In genomic region chr6:148288566-148288965, GRCh38 we compare ENCODE assay signal across 15 cellular contexts.
"Had no signal": no experiment of that assay in that cellular context is flagged by ENCODE, and none has a peak within 500 bp of the region (broad histone marks: within the 10 kb centered on the region; RNA-seq: fewer than 3 reads in every experiment).

No MANE protein-coding gene starts in this region.

- H3K27ac Mint-ChIP-seq: activated CD4-positive, alpha-beta memory T cell treated with anti-CD3 and anti-CD28 coated beads for 36 hours; activated naive CD4-positive, alpha-beta T cell treated with anti-CD3 and anti-CD28 coated beads, Interleukin-2, amount 50 U/mL, for 72 hours; mesothelial cell of epicardium; stimulated activated naive B cell treated with anti-CD40 and anti-IgM and Interleukin-4, amounts not matched to agents 10 μg/mL and 1 μg/mL and 100 μg/mL, for 72 hours had no signal

- H3K4me3 ChIP-seq: right lobe of liver, spleen, suprapubic skin had no signal

- H3K4me1 ChIP-seq: breast epithelium, right lobe of liver, suprapubic skin had no signal

- H3K9me3 ChIP-seq: breast epithelium, right lobe of liver, spleen, suprapubic skin had no signal

- H3K36me3 ChIP-seq: breast epithelium, right lobe of liver, spleen, suprapubic skin had no signal

- H3K27me3 ChIP-seq: breast epithelium, right lobe of liver, spleen, suprapubic skin had no signal

- H3K36me3 Mint-ChIP-seq: activated CD4-positive, alpha-beta memory T cell treated with anti-CD3 and anti-CD28 coated beads for 36 hours; activated naive CD4-positive, alpha-beta T cell treated with anti-CD3 and anti-CD28 coated beads, Interleukin-2, amount 50 U/mL, for 72 hours; mesothelial cell of epicardium; stimulated activated naive B cell treated with anti-CD40 and anti-IgM and Interleukin-4, amounts not matched to agents 10 μg/mL and 1 μg/mL and 100 μg/mL, for 72 hours had no signal

- H3K9me3 Mint-ChIP-seq: activated CD4-positive, alpha-beta memory T cell treated with anti-CD3 and anti-CD28 coated beads for 36 hours; activated naive CD4-positive, alpha-beta T cell treated with anti-CD3 and anti-CD28 coated beads, Interleukin-2, amount 50 U/mL, for 72 hours; activated T-cell treated with anti-CD3 and anti-CD28 coated beads, Interleukin-2, amount 50 U/mL, for 4 hours; mesothelial cell of epicardium; stimulated activated naive B cell treated with anti-CD40 and anti-IgM and Interleukin-4, amounts not matched to agents 10 μg/mL and 1 μg/mL and 100 μg/mL, for 72 hours had no signal

- H3K27me3 Mint-ChIP-seq: progenitor cell of endocrine pancreas had no signal

- H3K27ac ChIP-seq: breast epithelium, right lobe of liver, spleen, suprapubic skin had no signal

- H3K4me3 Mint-ChIP-seq: activated CD4-positive, alpha-beta memory T cell treated with anti-CD3 and anti-CD28 coated beads for 36 hours; activated T-cell treated with anti-CD3 and anti-CD28 coated beads, Interleukin-2, amount 50 U/mL, for 4 hours; mesothelial cell of epicardium; stimulated activated naive B cell treated with anti-CD40 and anti-IgM and Interleukin-4, amounts not matched to agents 10 μg/mL and 1 μg/mL and 100 μg/mL, for 72 hours had no signal

- ATAC-seq: activated naive CD4-positive, alpha-beta T cell treated with anti-CD3 and anti-CD28 coated beads, Interleukin-2, amount 50 U/mL, for 72 hours; activated T-cell treated with anti-CD3 and anti-CD28 coated beads, Interleukin-2, amount 50 U/mL, for 4 hours; stimulated activated naive B cell treated with anti-CD40 and anti-IgM and Interleukin-4, amounts not matched to agents 10 μg/mL and 1 μg/mL and 100 μg/mL, for 72 hours had no signal

- H3K4me1 Mint-ChIP-seq: mesothelial cell of epicardium; stimulated activated naive B cell treated with anti-CD40 and anti-IgM and Interleukin-4, amounts not matched to agents 10 μg/mL and 1 μg/mL and 100 μg/mL, for 72 hours had no signal

- DNase-seq: activated CD4-positive, alpha-beta memory T cell treated with anti-CD3 and anti-CD28 coated beads for 36 hours; activated effector memory CD4-positive, alpha-beta T cell treated with anti-CD3 and anti-CD28 coated beads, Interleukin-2, amount 50 U/mL, for 16 hours; activated T-cell treated with anti-CD3 and anti-CD28 coated beads, Interleukin-2, amount 50 U/mL, for 4 hours; effector CD4-positive, alpha-beta T cell; islet precursor cell; right lobe of liver; spleen; stimulated activated CD4-positive, alpha-beta T cell treated with anti-CD3 and anti-CD28 coated beads, Interleukin-2, amount 100 ng/mL, for 24 hours; stimulated activated naive B cell treated with anti-CD40 and anti-IgM and Interleukin-4, amounts not matched to agents 10 μg/mL and 1 μg/mL and 100 μg/mL, for 72 hours; SW 1271 had no signal
